In the genomic region with DNA sequence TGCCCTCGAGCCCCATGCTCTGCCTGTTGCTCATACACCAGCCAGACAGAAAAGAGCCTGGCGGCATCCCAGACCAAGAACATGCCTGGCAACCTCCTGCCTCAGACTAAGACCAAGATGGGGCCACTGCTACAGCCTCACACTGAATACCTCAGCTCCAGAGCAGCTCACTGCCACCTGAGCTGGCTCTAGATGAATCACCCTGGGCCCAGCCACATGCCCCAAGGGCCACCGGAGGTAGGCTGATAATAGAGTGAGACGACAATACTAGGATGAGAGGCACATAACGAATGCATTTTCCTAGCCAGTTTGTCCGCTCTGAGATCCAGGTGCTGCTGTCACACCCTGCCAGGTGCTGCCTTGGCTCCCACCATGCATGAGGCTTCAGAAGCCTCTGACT, we compare ENCODE assay signal across 25 cellular contexts.
"Had no signal": no experiment of that assay in that cellular context is flagged by ENCODE, and none has a peak within 500 bp of the region (broad histone marks: within the 10 kb centered on the region; RNA-seq: fewer than 3 reads in every experiment).

No MANE protein-coding gene starts in this region.

- H3K9me3 Mint-ChIP-seq: activated naive CD4-positive, alpha-beta T cell treated with anti-CD3 and anti-CD28 coated beads for 36 hours; activated T-cell treated with anti-CD3 and anti-CD28 coated beads, Interleukin-2, amount 50 U/mL, for 72 hours; endodermal cell; nephron progenitor cell; stimulated activated naive CD8-positive, alpha-beta T cell treated with anti-CD3 and anti-CD28 coated beads, Interleukin-15, Interleukin-2, amounts not matched to agents 100 ng/mL and 50 ng/mL, for 24 hours; T-helper 1 cell treated with Interleukin-12 subunit alpha and Interleukin-12 subunit beta and Interleukin-4 antibody, amounts not matched to agents 30 μg/mL and 1 μg/mL, for 36 hours; WTC11 had no signal

- H3K4me1 Mint-ChIP-seq: activated CD4-positive, alpha-beta T cell treated with anti-CD3 and anti-CD28 coated beads for 36 hours had no signal

- H3K27ac ChIP-seq: body of pancreas, cardiac muscle cell, left ventricle myocardium inferior, parathyroid adenoma, tibial artery had no signal

- H3K27me3 Mint-ChIP-seq: activated CD4-positive, alpha-beta T cell treated with anti-CD3 and anti-CD28 coated beads for 36 hours; stimulated activated naive CD8-positive, alpha-beta T cell treated with anti-CD3 and anti-CD28 coated beads, Interleukin-15, Interleukin-2, amounts not matched to agents 100 ng/mL and 50 ng/mL, for 24 hours had no signal

- ATAC-seq: activated CD4-positive, alpha-beta T cell treated with anti-CD3 and anti-CD28 coated beads for 36 hours; activated T-cell treated with anti-CD3 and anti-CD28 coated beads, Interleukin-2, amount 50 U/mL, for 72 hours; body of pancreas; right cardiac atrium; WTC11 had no signal

- H2AFZ ChIP-seq: parathyroid adenoma had no signal

- H3K9me3 ChIP-seq: body of pancreas, left ventricle myocardium inferior, tibial artery had no signal

- DNase-seq: activated CD4-positive, alpha-beta T cell treated with anti-CD3 and anti-CD28 coated beads for 36 hours; activated CD4-positive, alpha-beta T cell treated with anti-CD3 and anti-CD28 coated beads, Interleukin-2, amount 50 U/mL, for 48 hours; activated CD8-positive, alpha-beta memory T cell treated with anti-CD3 and anti-CD28 coated beads, Interleukin-2, amount 50 U/mL, for 48 hours; activated effector memory CD4-positive, alpha-beta T cell treated with Interleukin-2 at 50 U/mL for 16 hours; activated naive CD4-positive, alpha-beta T cell treated with anti-CD3 and anti-CD28 coated beads for 36 hours; activated T-cell treated with anti-CD3 and anti-CD28 coated beads, Interleukin-2, amount 50 U/mL, for 72 hours; anterior cingulate cortex; body of pancreas; cortex of kidney; endodermal cell; foreskin melanocyte; kidney glomerular epithelial cell; left ventricle myocardium inferior; nephron progenitor cell; nucleus accumbens; right cardiac atrium; stimulated activated CD4-positive, alpha-beta T cell treated with anti-CD3 and anti-CD28 coated beads, Interleukin-1b, Interleukin-23, amount 100 ng/mL, for 48 hours; substantia nigra; T1000; tibial artery had no signal

- H3K4me3 ChIP-seq: body of pancreas, cardiac muscle cell, left ventricle myocardium inferior, tibial artery had no signal

- H3K27me3 ChIP-seq: body of pancreas, cardiac muscle cell, tibial artery had no signal

- H3K9ac ChIP-seq: parathyroid adenoma had no signal

- H3K4me1 ChIP-seq: body of pancreas, parathyroid adenoma had no signal

- H3K4me3 Mint-ChIP-seq: activated CD4-positive, alpha-beta T cell treated with anti-CD3 and anti-CD28 coated beads for 36 hours; activated naive CD4-positive, alpha-beta T cell treated with anti-CD3 and anti-CD28 coated beads for 36 hours; activated T-cell treated with anti-CD3 and anti-CD28 coated beads, Interleukin-2, amount 50 U/mL, for 72 hours; endodermal cell; nephron progenitor cell; stimulated activated naive CD8-positive, alpha-beta T cell treated with anti-CD3 and anti-CD28 coated beads, Interleukin-15, Interleukin-2, amounts not matched to agents 100 ng/mL and 50 ng/mL, for 24 hours; T-helper 1 cell treated with Interleukin-12 subunit alpha and Interleukin-12 subunit beta and Interleukin-4 antibody, amounts not matched to agents 30 μg/mL and 1 μg/mL, for 36 hours; WTC11 had no signal

- H3K27ac Mint-ChIP-seq: activated CD4-positive, alpha-beta T cell treated with anti-CD3 and anti-CD28 coated beads for 36 hours; activated naive CD4-positive, alpha-beta T cell treated with anti-CD3 and anti-CD28 coated beads for 36 hours; activated T-cell treated with anti-CD3 and anti-CD28 coated beads, Interleukin-2, amount 50 U/mL, for 72 hours; endodermal cell; nephron progenitor cell; stimulated activated naive CD8-positive, alpha-beta T cell treated with anti-CD3 and anti-CD28 coated beads, Interleukin-15, Interleukin-2, amounts not matched to agents 100 ng/mL and 50 ng/mL, for 24 hours; WTC11 had no signal
